In the genomic region with DNA sequence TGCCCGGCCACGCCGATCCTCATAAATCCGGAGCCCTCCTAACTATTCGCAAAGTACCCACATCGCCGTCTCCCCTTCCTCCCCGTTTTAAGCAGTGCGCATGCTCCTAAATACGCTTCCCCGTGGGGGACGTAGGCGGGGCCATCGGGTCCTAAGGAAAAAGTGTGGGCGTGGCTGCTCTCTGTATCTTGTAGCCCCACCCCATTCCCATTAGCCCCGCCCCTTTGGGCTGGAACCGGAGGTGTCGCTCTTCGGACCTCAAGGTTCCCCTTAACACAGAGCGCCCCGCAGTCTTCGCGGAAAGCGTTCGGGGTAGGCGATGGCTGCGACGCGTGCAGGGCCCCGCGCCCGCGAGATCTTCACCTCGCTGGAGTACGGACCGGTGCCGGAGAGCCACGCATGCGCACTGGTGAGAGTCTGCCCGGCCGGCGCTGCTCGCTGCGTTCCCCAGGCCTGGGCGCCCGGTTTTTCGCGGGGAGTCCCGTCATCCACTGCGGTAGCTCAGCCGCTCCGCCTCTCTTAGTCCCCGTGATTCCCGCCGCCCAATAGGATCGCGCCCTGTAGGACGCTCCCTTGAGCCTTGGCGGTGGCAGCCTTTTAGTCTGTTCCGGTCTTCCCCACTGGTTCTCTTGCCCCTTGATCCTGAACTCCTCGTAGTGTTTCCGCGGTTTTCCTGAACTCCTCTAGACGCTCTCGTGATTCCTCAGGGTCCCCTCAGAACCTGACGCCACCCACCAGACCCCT, we compare ENCODE assay signal across 8 cellular contexts. TPM values are rescaled to one million over a fixed set of nuclear protein-coding genes. Genes with fewer than 3 reads are reported as not detected.
DNase-seq lines count a peak whose midpoint lies in the region; ATAC-seq and TF ChIP-seq lines count a peak whose summit lies in the region.

ALDH16A1 (plus strand) TSS at position 213 of the 744 bp plus-strand sequence; CDS start at position 320, 107 bp downstream.

- peak within 1 kb of the TSS; percentile 88 to 95 for H3K27ac ChIP-seq in coronary artery

- peaks cover 2% of the 10 kb centered on the region; the same call in 1 of the 2 replicates for H3K36me3 ChIP-seq in BJ (ENCODE audit: control insufficient read depth, insufficient read depth, low read length)

- peaks cover 39% of the 10 kb centered on the region for H3K4me1 Mint-ChIP-seq in activated CD4-positive, alpha-beta T cell treated with anti-CD3 and anti-CD28 coated beads, Interleukin-2, amount 10 ng/mL, durations not matched to agents 24 days and 14 days

- H3K27me3 Mint-ChIP-seq in activated CD4-positive, alpha-beta T cell treated with anti-CD3 and anti-CD28 coated beads, Interleukin-2, amount 10 ng/mL, durations not matched to agents 24 days and 14 days = no peaks in the 10 kb centered on the region

- no peaks in the 10 kb centered on the region for H3K9me3 Mint-ChIP-seq in activated CD4-positive, alpha-beta T cell treated with anti-CD3 and anti-CD28 coated beads, Interleukin-2, amount 10 ng/mL, durations not matched to agents 24 days and 14 days

- H3K27ac Mint-ChIP-seq in activated CD4-positive, alpha-beta T cell treated with anti-CD3 and anti-CD28 coated beads, Interleukin-2, amount 10 ng/mL, durations not matched to agents 24 days and 14 days = peak within 1 kb of the TSS; percentile 100

- peak; percentile 91 for ATAC-seq in GM19324 (IDR thresholded peaks at IDR 0.05; ENCODE audit: low FRiP score, unreplicated experiment)
- ATAC-seq in HG03469 (IDR thresholded peaks at IDR 0.05; ENCODE audit: unreplicated experiment) = peak; percentile 75

- CTCF ChIA-PET in BJ (lab: Yijun Ruan, JAX) = interaction anchor here (0.6 to 2.6 kb wide), 5 partner anchors 9 to 78 kb away, joined by 3 to 9 read pairs (median 3); partner anchors contain the start of gene FLT3LG

- TF ChIP-seq CTCF in BJ (IDR thresholded peaks at IDR 0.05; ENCODE audit: insufficient read depth, low read depth, low read length) = no peak
- no peak for TF ChIP-seq CTCF in coronary artery (IDR thresholded peaks at IDR 0.05)

- peak; percentile 80 for DNase-seq in BJ (ENCODE audit: low read depth)
- DNase-seq in NCI-H526 treated with DMSO at 0.1 percent for 48 hours (lab: John Stamatoyannopoulos, UW) = peak; percentile 96
- peak; percentile 99 for DNase-seq in activated CD4-positive, alpha-beta T cell treated with anti-CD3 and anti-CD28 coated beads, Interleukin-2, amount 10 ng/mL, durations not matched to agents 24 days and 14 days
- peak; percentile 98 for DNase-seq in coronary artery (ENCODE audit: low spot score)
- DNase-seq in left kidney (ENCODE audit: low read depth, low spot score) = peak; percentile 100
- peak; percentile 97 for DNase-seq in stimulated activated CD4-positive, alpha-beta T cell treated with anti-CD3 and anti-CD28 coated beads, Interleukin-2, amount 100 ng/mL, for 24 hours

- H3K4me3 ChIP-seq in BJ (ENCODE audit: low read depth, low read length) = peak within 1 kb of the TSS; percentile 79
- H3K4me3 ChIP-seq in coronary artery = peak within 1 kb of the TSS; percentile 87

- H3K27me3 ChIP-seq in BJ (ENCODE audit: control insufficient read depth, insufficient read depth, low read length) = no peaks in the 10 kb centered on the region

- peak within 1 kb of the TSS; percentile 91 for H3K4me3 Mint-ChIP-seq in activated CD4-positive, alpha-beta T cell treated with anti-CD3 and anti-CD28 coated beads, Interleukin-2, amount 10 ng/mL, durations not matched to agents 24 days and 14 days

- H3K36me3 Mint-ChIP-seq in activated CD4-positive, alpha-beta T cell treated with anti-CD3 and anti-CD28 coated beads, Interleukin-2, amount 10 ng/mL, durations not matched to agents 24 days and 14 days (ENCODE audit: low read depth) = peaks cover 36% of the 10 kb centered on the region

- intact Hi-C loops in activated CD4-positive, alpha-beta T cell treated with anti-CD3 and anti-CD28 coated beads, Interleukin-2, amount 10 ng/mL, durations not matched to agents 24 days and 14 days (cut with micrococcal nuclease) = loop anchor here (1.0 to 5.0 kb wide), 7 partner anchors 10 to 816 kb away; partner anchors contain the start of genes DBP, FLT3LG, PRMT1 and RPL13A

- POLR2A ChIA-PET in BJ (lab: Charles Lee) = interaction anchor here (0.6 to 1.0 kb wide), 2 partner anchors 43 to 224 kb away, joined by 3 to 4 read pairs; partner anchors contain the start of genes PRMT1 and RPS11

RNA-seq across cellular contexts. Expression of gene ALDH16A1, which starts in this region (rescaled TPM):
- polyA plus RNA-seq in BJ (2011; rRNA removed) = 5.9 and 15.0 TPM in 2 replicates
- 8.0 and 8.3 TPM in 2 replicates for polyA minus RNA-seq in BJ (2011; rRNA and poly(A)+ RNA removed)
- 27.2 and 28.4 TPM in 2 replicates for total RNA-seq in activated CD4-positive, alpha-beta T cell treated with anti-CD3 and anti-CD28 coated beads, Interleukin-2, amount 10 ng/mL, durations not matched to agents 24 days and 14 days

Comparison
In these comparisons a context has a peak if more than half of its experiments do, and no peak if none do; other contexts are left out.
1. Peak in every context shown above with its lines: DNase-seq, ATAC-seq, H3K4me3 ChIP-seq and H3K27ac ChIP-seq.